8 cellular contexts compared by ENCODE assay signal in genomic region chr12:11998268-11998943, GRCh38.
A peak's percentile ranks its signal among the peaks of the same experiment; 100 is the strongest.
DNase-seq lines count a peak whose midpoint lies in the region; ATAC-seq, FAIRE-seq and TF ChIP-seq lines count a peak whose summit lies in the region.
"Not testable (repeated sequence)": the region's sequence is repeated elsewhere in the genome, so short reads cannot be mapped to it uniquely, and the experiment has no call there.

No MANE protein-coding gene starts in this region.

- H3K27ac Mint-ChIP-seq in CD8-positive, alpha-beta memory T cell = peak overlapping the region; percentile 58 to 88 (median 84)
- peak overlapping the region; percentile 78 for H3K27ac Mint-ChIP-seq in activated CD4-positive, alpha-beta memory T cell treated with anti-CD3 and anti-CD28 coated beads, Interleukin-2, amount 10 ng/mL, durations not matched to agents 7 days and 5 days
- H3K27ac Mint-ChIP-seq in astrocyte (ENCODE audit: unreplicated experiment) = not testable (repeated sequence)
- H3K27ac Mint-ChIP-seq in stimulated activated effector memory CD8-positive, alpha-beta T cell treated with anti-CD3 and anti-CD28 coated beads, Interleukin-12 subunit alpha, Interleukin-12 subunit beta, amount 100 ng/mL, for 72 hours = peak overlapping the region; percentile 82

- peak; percentile 84 for ATAC-seq in PC-3
- peak; percentile 85 for ATAC-seq in stimulated activated effector memory CD8-positive, alpha-beta T cell treated with anti-CD3 and anti-CD28 coated beads, Interleukin-12 subunit alpha, Interleukin-12 subunit beta, amount 100 ng/mL, for 72 hours

- H3K27me3 ChIP-seq in CD8-positive, alpha-beta memory T cell (ENCODE audit: insufficient read depth, low read length, poor library complexity, severe bottlenecking); PC-3 (ENCODE audit: low read length); astrocyte (ENCODE audit: insufficient read depth, low read length): not testable (repeated sequence)

- H2AFZ ChIP-seq in PC-3 (ENCODE audit: low read length) = peak overlapping the region; percentile 48; the same call in 1 of the 2 replicates
- H2AFZ ChIP-seq in astrocyte (ENCODE audit: low read depth, low read length) = peak overlapping the region; percentile 16

- not testable (repeated sequence) for H3K9me3 ChIP-seq in CD8-positive, alpha-beta memory T cell (ENCODE audit: low read length); PC-3 (ENCODE audit: low read length); astrocyte (ENCODE audit: insufficient read depth, low read depth, low read length)

- not testable (repeated sequence) for H3K27ac ChIP-seq in CD8-positive, alpha-beta memory T cell (ENCODE audit: low read depth, low read length); astrocyte (ENCODE audit: low read depth, low read length)
- peak overlapping the region; percentile 69 for H3K27ac ChIP-seq in PC-3 (ENCODE audit: low read length)
- H3K27ac ChIP-seq in epithelial cell of prostate = peak overlapping the region; percentile 41

- POLR2A ChIA-PET in CD8-positive, alpha-beta memory T cell (lab: Charles Lee) = interaction anchor here (0.6 to 1.2 kb wide), 2 partner anchors 11 to 367 kb away, joined by 3 to 4 read pairs; no protein-coding TSS in a partner anchor
- POLR2A ChIA-PET in PC-3 (lab: Charles Lee; ENCODE audit: unreplicated experiment) = not testable (repeated sequence)
- POLR2A ChIA-PET in activated CD4-positive, alpha-beta memory T cell treated with anti-CD3 and anti-CD28 coated beads, Interleukin-2, amount 10 ng/mL, durations not matched to agents 7 days and 5 days (lab: Charles Lee) = interaction anchor here (0.6 to 3.1 kb wide), 4 partner anchors 11 to 48 kb away, joined by 3 to 23 read pairs (median 6); no protein-coding TSS in a partner anchor

- intact Hi-C loops in PC-3 (cut with micrococcal nuclease) = not testable (repeated sequence)

- not testable (repeated sequence) for H3K9me2 ChIP-seq in PC-3 (replicated peaks; ENCODE audit: low read length)

- not testable (repeated sequence) for TF ChIP-seq CTCF in PC-3 (conservative IDR thresholded peaks at IDR 0.05; ENCODE audit: low read depth, low read length); astrocyte (IDR thresholded peaks at IDR 0.05; ENCODE audit: insufficient read depth, low read depth, low read length)

- peaks cover 2 to 11% (median 2%) of the 10 kb centered on the region in 3 donors for H3K36me3 Mint-ChIP-seq in CD8-positive, alpha-beta memory T cell
- H3K36me3 Mint-ChIP-seq in activated CD4-positive, alpha-beta memory T cell treated with anti-CD3 and anti-CD28 coated beads, Interleukin-2, amount 10 ng/mL, durations not matched to agents 7 days and 5 days (ENCODE audit: low read depth) = peaks cover 24% of the 10 kb centered on the region
- not testable (repeated sequence) for H3K36me3 Mint-ChIP-seq in astrocyte (ENCODE audit: low read depth, unreplicated experiment); stimulated activated effector memory CD8-positive, alpha-beta T cell treated with anti-CD3 and anti-CD28 coated beads, Interleukin-12 subunit alpha, Interleukin-12 subunit beta, amount 100 ng/mL, for 72 hours

- not testable (repeated sequence) for FAIRE-seq in astrocyte (lab: Jason Lieb, UNC)

- peak overlapping the region in 4 of 7 donors; percentile 36 to 60 (median 46) for H3K4me3 Mint-ChIP-seq in CD8-positive, alpha-beta memory T cell
- H3K4me3 Mint-ChIP-seq in activated CD4-positive, alpha-beta memory T cell treated with anti-CD3 and anti-CD28 coated beads, Interleukin-2, amount 10 ng/mL, durations not matched to agents 7 days and 5 days; astrocyte (ENCODE audit: unreplicated experiment); stimulated activated effector memory CD8-positive, alpha-beta T cell treated with anti-CD3 and anti-CD28 coated beads, Interleukin-12 subunit alpha, Interleukin-12 subunit beta, amount 100 ng/mL, for 72 hours: not testable (repeated sequence)

- peak in 4 of 5 donors; percentile 15 to 73 (median 60) for DNase-seq in CD8-positive, alpha-beta memory T cell
- DNase-seq in PC-3 = peak; percentile 82
- peak; percentile 49 for DNase-seq in T-helper 22 cell (ENCODE audit: low read depth)
- peak; percentile 76 for DNase-seq in activated CD4-positive, alpha-beta memory T cell treated with anti-CD3 and anti-CD28 coated beads, Interleukin-2, amount 10 ng/mL, durations not matched to agents 7 days and 5 days
- peak; percentile 75 for DNase-seq in activated effector memory CD4-positive, alpha-beta T cell treated with anti-CD3 and anti-CD28 coated beads, Interleukin-2, amount 50 U/mL, for 16 hours
- DNase-seq in astrocyte (ENCODE audit: low read depth) = peak; percentile 23
- peak; percentile 69 for DNase-seq in epithelial cell of prostate (ENCODE audit: low read depth, low spot score)
- not testable (repeated sequence) for DNase-seq in stimulated activated effector memory CD8-positive, alpha-beta T cell treated with anti-CD3 and anti-CD28 coated beads, Interleukin-12 subunit alpha, Interleukin-12 subunit beta, amount 100 ng/mL, for 72 hours (ENCODE audit: low spot score in 2 of 2)

- H3K4me1 ChIP-seq in CD8-positive, alpha-beta memory T cell (ENCODE audit: insufficient read depth, low read length) = peaks cover 25% of the 10 kb centered on the region
- H3K4me1 ChIP-seq in PC-3 (ENCODE audit: insufficient read depth, low read length) = peaks cover 10% of the 10 kb centered on the region
- H3K4me1 ChIP-seq in astrocyte (ENCODE audit: insufficient read depth, low read length) = not testable (repeated sequence)

- H3K9me3 Mint-ChIP-seq in CD8-positive, alpha-beta memory T cell; astrocyte (ENCODE audit: unreplicated experiment); stimulated activated effector memory CD8-positive, alpha-beta T cell treated with anti-CD3 and anti-CD28 coated beads, Interleukin-12 subunit alpha, Interleukin-12 subunit beta, amount 100 ng/mL, for 72 hours: not testable (repeated sequence)
- peaks cover 15% of the 10 kb centered on the region for H3K9me3 Mint-ChIP-seq in activated CD4-positive, alpha-beta memory T cell treated with anti-CD3 and anti-CD28 coated beads, Interleukin-2, amount 10 ng/mL, durations not matched to agents 7 days and 5 days

- not testable (repeated sequence) for H3K79me2 ChIP-seq in PC-3 (ENCODE audit: low read length); astrocyte (ENCODE audit: insufficient read depth, low read length)

- BruUV-seq in PC-3 (replicated peaks; lab: Mats Ljungman, UMichigan) = not testable (repeated sequence)

- H3F3A ChIP-seq in PC-3 (ENCODE audit: low read length, unreplicated experiment) = not testable (repeated sequence)

- not testable (repeated sequence) for H3K9ac ChIP-seq in PC-3 (ENCODE audit: low read length); astrocyte (ENCODE audit: low read length)

- H3K4me1 Mint-ChIP-seq in CD8-positive, alpha-beta memory T cell = peaks cover 33 to 53% (median 52%) of the 10 kb centered on the region in 3 donors
- peaks cover 29% of the 10 kb centered on the region for H3K4me1 Mint-ChIP-seq in activated CD4-positive, alpha-beta memory T cell treated with anti-CD3 and anti-CD28 coated beads, Interleukin-2, amount 10 ng/mL, durations not matched to agents 7 days and 5 days
- not testable (repeated sequence) for H3K4me1 Mint-ChIP-seq in astrocyte (ENCODE audit: low read depth, unreplicated experiment)
- H3K4me1 Mint-ChIP-seq in stimulated activated effector memory CD8-positive, alpha-beta T cell treated with anti-CD3 and anti-CD28 coated beads, Interleukin-12 subunit alpha, Interleukin-12 subunit beta, amount 100 ng/mL, for 72 hours = peaks cover 28% of the 10 kb centered on the region

- not testable (repeated sequence) for H4K20me1 ChIP-seq in PC-3 (ENCODE audit: low read length); astrocyte (ENCODE audit: insufficient read depth, low read length)

- 0 out of 2 replicates have a peak overlapping the region, but pooled peaks have one; percentile 31 for H3K4me2 ChIP-seq in PC-3 (ENCODE audit: low read length)
- not testable (repeated sequence) for H3K4me2 ChIP-seq in astrocyte (ENCODE audit: low read length)

- CTCF ChIA-PET in CD8-positive, alpha-beta memory T cell (lab: Charles Lee) = interaction anchor here (2.4 kb wide), 1 partner anchor 10 kb away, joined by 13 read pairs; no protein-coding TSS in a partner anchor
- CTCF ChIA-PET in PC-3 (lab: Charles Lee) = not testable (repeated sequence)
- CTCF ChIA-PET in activated CD4-positive, alpha-beta memory T cell treated with anti-CD3 and anti-CD28 coated beads, Interleukin-2, amount 10 ng/mL, durations not matched to agents 7 days and 5 days (lab: Charles Lee) = interaction anchor here (1.6 to 4.0 kb wide), 2 partner anchors 10 to 16 kb away, joined by 3 to 22 read pairs; no protein-coding TSS in a partner anchor

- H3K4me3 ChIP-seq in CD8-positive, alpha-beta memory T cell (ENCODE audit: low read length) = peak overlapping the region; percentile 9
- not testable (repeated sequence) for H3K4me3 ChIP-seq in PC-3 (ENCODE audit: low read length); astrocyte (ENCODE audit: insufficient read depth, low read depth, low read length)

- H3K27me3 Mint-ChIP-seq in CD8-positive, alpha-beta memory T cell; activated CD4-positive, alpha-beta memory T cell treated with anti-CD3 and anti-CD28 coated beads, Interleukin-2, amount 10 ng/mL, durations not matched to agents 7 days and 5 days; astrocyte (ENCODE audit: low read depth, unreplicated experiment): not testable (repeated sequence)

- not testable (repeated sequence) for H3K36me3 ChIP-seq in CD8-positive, alpha-beta memory T cell (ENCODE audit: insufficient read depth, low read length); PC-3 (ENCODE audit: low read depth, low read length); astrocyte (ENCODE audit: insufficient read depth, low read length)
